Comparison of ENCODE assay signal across 8 cellular contexts in the genomic region with DNA sequence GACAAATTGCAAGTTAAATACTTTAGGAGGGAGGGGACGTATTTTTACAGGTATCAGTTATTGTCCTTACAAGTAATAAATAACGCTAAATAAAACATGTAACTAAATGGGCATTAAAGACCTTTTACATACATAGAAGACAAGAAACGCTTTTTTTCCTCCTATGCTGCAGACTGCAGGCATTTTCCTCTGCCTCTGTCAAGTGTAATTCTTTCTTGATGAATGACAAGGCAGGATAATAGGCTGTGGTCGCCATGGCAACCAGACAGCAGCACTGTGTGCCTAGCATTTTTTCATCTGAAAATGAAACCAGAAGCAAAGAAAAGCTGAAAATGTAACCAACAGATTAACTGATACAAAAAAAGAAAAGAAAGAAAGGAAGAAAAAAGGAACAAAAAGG. TPM values are rescaled to one million over a fixed set of nuclear protein-coding genes. Genes with fewer than 3 reads are reported as not detected.
DNase-seq lines count a peak whose midpoint lies in the region; ATAC-seq and TF ChIP-seq lines count a peak whose summit lies in the region.

No MANE protein-coding gene starts in this region.

- no peak overlapping the region for H3K4me3 Mint-ChIP-seq in activated naive CD8-positive, alpha-beta T cell treated with anti-CD3 and anti-CD28 coated beads for 36 hours
- no peak overlapping the region for H3K4me3 Mint-ChIP-seq in activated naive CD8-positive, alpha-beta T cell treated with anti-CD3 and anti-CD28 coated beads, Interleukin-2, amount 50 U/mL, for 24 hours
- no peak overlapping the region for H3K4me3 Mint-ChIP-seq in stimulated activated naive B cell treated with anti-CD40 and anti-IgM and Interleukin-4, amounts not matched to agents 10 μg/mL and 1 μg/mL and 100 μg/mL, for 72 hours

- H3K36me3 Mint-ChIP-seq in activated naive CD8-positive, alpha-beta T cell treated with anti-CD3 and anti-CD28 coated beads for 36 hours, result no peaks in the 10 kb centered on the region
- no peaks in the 10 kb centered on the region for H3K36me3 Mint-ChIP-seq in activated naive CD8-positive, alpha-beta T cell treated with anti-CD3 and anti-CD28 coated beads, Interleukin-2, amount 50 U/mL, for 24 hours (ENCODE audit: low read depth)
- no peaks in the 10 kb centered on the region for H3K36me3 Mint-ChIP-seq in stimulated activated naive B cell treated with anti-CD40 and anti-IgM and Interleukin-4, amounts not matched to agents 10 μg/mL and 1 μg/mL and 100 μg/mL, for 72 hours

- no peaks in the 10 kb centered on the region for H3K9me3 Mint-ChIP-seq in activated naive CD8-positive, alpha-beta T cell treated with anti-CD3 and anti-CD28 coated beads for 36 hours
- no peaks in the 10 kb centered on the region for H3K9me3 Mint-ChIP-seq in activated naive CD8-positive, alpha-beta T cell treated with anti-CD3 and anti-CD28 coated beads, Interleukin-2, amount 50 U/mL, for 24 hours
- H3K9me3 Mint-ChIP-seq in stimulated activated naive B cell treated with anti-CD40 and anti-IgM and Interleukin-4, amounts not matched to agents 10 μg/mL and 1 μg/mL and 100 μg/mL, for 72 hours, result peaks cover 0 to 3% of the 10 kb centered on the region in 2 donors

- H3K27ac Mint-ChIP-seq in activated naive CD8-positive, alpha-beta T cell treated with anti-CD3 and anti-CD28 coated beads for 36 hours, result no peak overlapping the region
- H3K27ac Mint-ChIP-seq in activated naive CD8-positive, alpha-beta T cell treated with anti-CD3 and anti-CD28 coated beads, Interleukin-2, amount 50 U/mL, for 24 hours, result no peak overlapping the region
- H3K27ac Mint-ChIP-seq in stimulated activated naive B cell treated with anti-CD40 and anti-IgM and Interleukin-4, amounts not matched to agents 10 μg/mL and 1 μg/mL and 100 μg/mL, for 72 hours, result no peak overlapping the region

- DNase-seq in activated naive CD8-positive, alpha-beta T cell treated with anti-CD3 and anti-CD28 coated beads for 36 hours, result peak; percentile 1
- no peak for DNase-seq in activated naive CD8-positive, alpha-beta T cell treated with anti-CD3 and anti-CD28 coated beads, Interleukin-2, amount 50 U/mL, for 24 hours
- peak; percentile 71 to 95 (median 87) for DNase-seq in head of caudate nucleus
- DNase-seq in retinal pigment epithelial cell (ENCODE audit: low read depth), result peak; percentile 94
- no peak for DNase-seq in cortex of kidney (lab: John Stamatoyannopoulos, UW)
- no peak for DNase-seq in stimulated activated naive B cell treated with anti-CD40 and anti-IgM and Interleukin-4, amounts not matched to agents 10 μg/mL and 1 μg/mL and 100 μg/mL, for 72 hours

- intact Hi-C loops in head of caudate nucleus (cut with DNase I), result no loop called here

- no peaks in the 10 kb centered on the region for H3K4me1 Mint-ChIP-seq in activated naive CD8-positive, alpha-beta T cell treated with anti-CD3 and anti-CD28 coated beads for 36 hours
- no peaks in the 10 kb centered on the region for H3K4me1 Mint-ChIP-seq in activated naive CD8-positive, alpha-beta T cell treated with anti-CD3 and anti-CD28 coated beads, Interleukin-2, amount 50 U/mL, for 24 hours
- H3K4me1 Mint-ChIP-seq in stimulated activated naive B cell treated with anti-CD40 and anti-IgM and Interleukin-4, amounts not matched to agents 10 μg/mL and 1 μg/mL and 100 μg/mL, for 72 hours, result no peaks in the 10 kb centered on the region

- H3K27me3 Mint-ChIP-seq in activated naive CD8-positive, alpha-beta T cell treated with anti-CD3 and anti-CD28 coated beads for 36 hours, result peaks cover 8% of the 10 kb centered on the region
- H3K27me3 Mint-ChIP-seq in activated naive CD8-positive, alpha-beta T cell treated with anti-CD3 and anti-CD28 coated beads, Interleukin-2, amount 50 U/mL, for 24 hours, result peaks cover 8% of the 10 kb centered on the region
- H3K27me3 Mint-ChIP-seq in stimulated activated naive B cell treated with anti-CD40 and anti-IgM and Interleukin-4, amounts not matched to agents 10 μg/mL and 1 μg/mL and 100 μg/mL, for 72 hours, result peaks cover 6 to 18% of the 10 kb centered on the region in 2 donors

- ATAC-seq in activated naive CD8-positive, alpha-beta T cell treated with anti-CD3 and anti-CD28 coated beads, Interleukin-2, amount 50 U/mL, for 24 hours, result no peak
- ATAC-seq in SK-N-SH treated with all-trans-retinoic acid at 6 μM for 48 hours (peak; percentile 83), HG03095 (IDR thresholded peaks at IDR 0.05; ENCODE audit: unreplicated experiment) (no peak)
- no peak for ATAC-seq in stimulated activated naive B cell treated with anti-CD40 and anti-IgM and Interleukin-4, amounts not matched to agents 10 μg/mL and 1 μg/mL and 100 μg/mL, for 72 hours (replicated peaks)

- TF ChIP-seq CTCF in retinal pigment epithelial cell (conservative IDR thresholded peaks at IDR 0.05; ENCODE audit: low read depth, low read length), result no peak

- peak overlapping the region; percentile 11 for H3K4me3 ChIP-seq in retinal pigment epithelial cell (ENCODE audit: low read length)

TF ChIP-seq in SK-N-SH treated with all-trans-retinoic acid at 6 μM for 48 hours, 23 proteins besides CTCF, POLR2A, EP300 and RAD21:
- TF ChIP-seq RARB (CRISPR knock-in tag; IDR thresholded peaks at IDR 0.05) (no peak), ESRRG (CRISPR knock-in tag; IDR thresholded peaks at IDR 0.05) (no peak), TSHZ2 (CRISPR knock-in tag; IDR thresholded peaks at IDR 0.05) (no peak), BACH2 (CRISPR knock-in tag; IDR thresholded peaks at IDR 0.05; ENCODE audit: borderline replicate concordance) (no peak), PPARA (CRISPR knock-in tag; IDR thresholded peaks at IDR 0.05; ENCODE audit: borderline replicate concordance) (no peak), OSR1 (CRISPR knock-in tag; IDR thresholded peaks at IDR 0.05) (no peak), ARNTL (CRISPR knock-in tag; IDR thresholded peaks at IDR 0.05; ENCODE audit: borderline replicate concordance, low read depth) (no peak), ZNF8 (CRISPR knock-in tag; IDR thresholded peaks at IDR 0.05) (no peak), POU6F1 (CRISPR knock-in tag; IDR thresholded peaks at IDR 0.05; ENCODE audit: borderline replicate concordance, low read depth) (no peak), SNAI2 (CRISPR knock-in tag; IDR thresholded peaks at IDR 0.05) (no peak), CSDC2 (CRISPR knock-in tag; IDR thresholded peaks at IDR 0.05) (no peak), TCF4 (CRISPR knock-in tag; IDR thresholded peaks at IDR 0.05; ENCODE audit: borderline replicate concordance) (no peak)
TF ChIP-seq in SK-N-SH treated with all-trans-retinoic acid at 6 μM for 48 hours: peak in this region for 0.

RNA-seq across cellular contexts. Expression of gene BLID, which starts 46.1 kb away (rescaled TPM):
- not detected for total RNA-seq in activated naive CD8-positive, alpha-beta T cell treated with anti-CD3 and anti-CD28 coated beads for 36 hours

Comparison
In these comparisons a context has a peak if more than half of its experiments do, and no peak if none do; other contexts are left out.
1. DNase-seq: peak in activated naive CD8-positive, alpha-beta T cell treated with anti-CD3 and anti-CD28 coated beads for 36 hours (single experiment), head of caudate nucleus (42 of 42) and retinal pigment epithelial cell (single experiment); none in activated naive CD8-positive, alpha-beta T cell treated with anti-CD3 and anti-CD28 coated beads, Interleukin-2, amount 50 U/mL, for 24 hours (single experiment), cortex of kidney (single experiment) and stimulated activated naive B cell treated with anti-CD40 and anti-IgM and Interleukin-4, amounts not matched to agents 10 μg/mL and 1 μg/mL and 100 μg/mL, for 72 hours (single experiment).